1 cellular context compared by ENCODE assay signal in the genomic region with DNA sequence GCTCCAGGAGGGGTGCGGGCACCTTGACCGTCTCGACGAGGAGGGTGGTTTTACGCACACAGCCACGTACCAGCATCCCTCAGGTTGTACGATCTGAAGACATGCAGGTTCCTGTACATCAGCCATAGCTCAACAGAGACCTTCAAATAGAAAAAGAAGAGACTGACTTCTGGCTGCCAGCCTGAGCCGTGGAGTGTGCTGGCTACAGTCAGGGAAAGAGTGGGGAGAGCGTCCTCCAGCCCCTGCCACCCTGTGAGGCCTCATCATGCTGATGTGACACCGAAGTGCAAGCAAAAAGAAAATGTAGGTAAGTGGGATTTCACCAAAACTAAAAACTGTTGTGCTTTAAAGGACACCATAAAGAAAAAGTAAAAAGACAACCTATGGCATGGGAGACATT.
TF ChIP-seq lines count a peak whose summit lies in the region.

No MANE protein-coding gene starts in this region.

TF ChIP-seq in WTC11, 78 proteins besides CTCF, POLR2A, EP300 and RAD21 (continued from another document):
- TF ChIP-seq MXD4 (CRISPR knock-in tag; IDR thresholded peaks at IDR 0.05; ENCODE audit: borderline replicate concordance), result no peak
- TF ChIP-seq NR3C1 (CRISPR knock-in tag; conservative IDR thresholded peaks at IDR 0.05; ENCODE audit: low read depth), result no peak
- TF ChIP-seq ZNF671 (CRISPR knock-in tag; IDR thresholded peaks at IDR 0.05), result no peak
- no peak for TF ChIP-seq NR1H2 (CRISPR knock-in tag; IDR thresholded peaks at IDR 0.05)
- TF ChIP-seq FOXP4 (CRISPR knock-in tag; IDR thresholded peaks at IDR 0.05), result no peak
- TF ChIP-seq, protein P1, sequence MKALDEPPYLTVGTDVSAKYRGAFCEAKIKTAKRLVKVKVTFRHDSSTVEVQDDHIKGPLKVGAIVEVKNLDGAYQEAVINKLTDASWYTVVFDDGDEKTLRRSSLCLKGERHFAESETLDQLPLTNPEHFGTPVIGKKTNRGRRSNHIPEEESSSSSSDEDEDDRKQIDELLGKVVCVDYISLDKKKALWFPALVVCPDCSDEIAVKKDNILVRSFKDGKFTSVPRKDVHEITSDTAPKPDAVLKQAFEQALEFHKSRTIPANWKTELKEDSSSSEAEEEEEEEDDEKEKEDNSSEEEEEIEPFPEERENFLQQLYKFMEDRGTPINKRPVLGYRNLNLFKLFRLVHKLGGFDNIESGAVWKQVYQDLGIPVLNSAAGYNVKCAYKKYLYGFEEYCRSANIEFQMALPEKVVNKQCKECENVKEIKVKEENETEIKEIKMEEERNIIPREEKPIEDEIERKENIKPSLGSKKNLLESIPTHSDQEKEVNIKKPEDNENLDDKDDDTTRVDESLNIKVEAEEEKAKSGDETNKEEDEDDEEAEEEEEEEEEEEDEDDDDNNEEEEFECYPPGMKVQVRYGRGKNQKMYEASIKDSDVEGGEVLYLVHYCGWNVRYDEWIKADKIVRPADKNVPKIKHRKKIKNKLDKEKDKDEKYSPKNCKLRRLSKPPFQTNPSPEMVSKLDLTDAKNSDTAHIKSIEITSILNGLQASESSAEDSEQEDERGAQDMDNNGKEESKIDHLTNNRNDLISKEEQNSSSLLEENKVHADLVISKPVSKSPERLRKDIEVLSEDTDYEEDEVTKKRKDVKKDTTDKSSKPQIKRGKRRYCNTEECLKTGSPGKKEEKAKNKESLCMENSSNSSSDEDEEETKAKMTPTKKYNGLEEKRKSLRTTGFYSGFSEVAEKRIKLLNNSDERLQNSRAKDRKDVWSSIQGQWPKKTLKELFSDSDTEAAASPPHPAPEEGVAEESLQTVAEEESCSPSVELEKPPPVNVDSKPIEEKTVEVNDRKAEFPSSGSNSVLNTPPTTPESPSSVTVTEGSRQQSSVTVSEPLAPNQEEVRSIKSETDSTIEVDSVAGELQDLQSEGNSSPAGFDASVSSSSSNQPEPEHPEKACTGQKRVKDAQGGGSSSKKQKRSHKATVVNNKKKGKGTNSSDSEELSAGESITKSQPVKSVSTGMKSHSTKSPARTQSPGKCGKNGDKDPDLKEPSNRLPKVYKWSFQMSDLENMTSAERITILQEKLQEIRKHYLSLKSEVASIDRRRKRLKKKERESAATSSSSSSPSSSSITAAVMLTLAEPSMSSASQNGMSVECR (CRISPR knock-in tag; IDR thresholded peaks at IDR 0.05; ENCODE audit: borderline replicate concordance), result no peak
- TF ChIP-seq, protein P2, sequence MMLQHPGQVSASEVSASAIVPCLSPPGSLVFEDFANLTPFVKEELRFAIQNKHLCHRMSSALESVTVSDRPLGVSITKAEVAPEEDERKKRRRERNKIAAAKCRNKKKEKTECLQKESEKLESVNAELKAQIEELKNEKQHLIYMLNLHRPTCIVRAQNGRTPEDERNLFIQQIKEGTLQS (CRISPR knock-in tag; conservative IDR thresholded peaks at IDR 0.05), result no peak
- no peak for TF ChIP-seq GABPB1 (CRISPR knock-in tag; IDR thresholded peaks at IDR 0.05)
